ENCODE assay signal across 8 cellular contexts in the genomic region with DNA sequence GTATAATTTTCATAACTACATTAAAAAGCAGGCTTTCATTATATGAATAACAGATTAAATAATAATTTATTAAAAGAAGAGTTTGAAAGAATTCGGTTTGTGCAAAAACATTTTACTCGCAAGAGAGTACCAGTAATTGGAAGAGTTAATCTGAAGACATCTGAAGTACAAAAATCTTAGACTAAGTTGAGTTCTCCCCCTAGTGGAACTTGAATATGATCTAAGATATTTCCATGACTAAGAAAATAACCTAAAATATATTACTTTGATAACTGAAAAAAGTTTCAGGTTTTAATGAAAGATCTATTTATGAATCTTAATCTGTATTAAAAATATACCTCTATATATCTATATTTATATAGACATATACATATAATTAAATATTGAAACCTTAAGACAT.
DNase-seq lines count a peak whose midpoint lies in the region; ATAC-seq and TF ChIP-seq lines count a peak whose summit lies in the region.

No MANE protein-coding gene starts in this region.

- H2BK120ac ChIP-seq in mesendoderm (ENCODE audit: low read depth, low read length): no peak overlapping the region

- no peak overlapping the region for H3K9ac ChIP-seq in mesendoderm (ENCODE audit: low read length)

- no peak overlapping the region for H2AK5ac ChIP-seq in mesendoderm (ENCODE audit: low read length)

- no peaks in the 10 kb centered on the region for H3K36me3 ChIP-seq in GM06990 (ENCODE audit: control insufficient read depth, insufficient read depth, low read length)
- no peaks in the 10 kb centered on the region for H3K36me3 ChIP-seq in mesendoderm (ENCODE audit: control insufficient read depth, insufficient read depth, low read length)

- peak; percentile 28 for TF ChIP-seq CTCF in GM06990 (IDR thresholded peaks at IDR 0.05; ENCODE audit: insufficient read depth, low read length, poor library complexity, severe bottlenecking)

- H3K27me3 Mint-ChIP-seq in activated naive CD8-positive, alpha-beta T cell treated with anti-CD3 and anti-CD28 coated beads for 36 hours: no peaks in the 10 kb centered on the region

- 100% methylated on average over 2 of the region's 2 CpGs for WGBS in mesendoderm (ENCODE audit: extremely low coverage, insufficient coverage, low lambda C conversion rate)

- H3K23ac ChIP-seq in mesendoderm (ENCODE audit: low read length): no peak overlapping the region

- peaks cover 27% of the 10 kb centered on the region for H3K4me1 Mint-ChIP-seq in activated naive CD8-positive, alpha-beta T cell treated with anti-CD3 and anti-CD28 coated beads for 36 hours

- H2BK15ac ChIP-seq in mesendoderm (replicated peaks; ENCODE audit: low read depth): no peak overlapping the region

- no peak for DNase-seq in GM06990 (ENCODE audit: extremely low read depth, insufficient read length)
- peak; percentile 10 for DNase-seq in HPDE6-E6E7 (ENCODE audit: extremely low spot score)
- DNase-seq in activated naive CD8-positive, alpha-beta T cell treated with anti-CD3 and anti-CD28 coated beads for 36 hours: no peak
- peak; percentile 13 for DNase-seq in mesendoderm
- no peak for DNase-seq in KG1 (lab: John Stamatoyannopoulos, UW)
- DNase-seq in NCI-H774 (lab: John Stamatoyannopoulos, UW): no peak
- no peak for DNase-seq in caudate nucleus (lab: John Stamatoyannopoulos, UW)

- H3K4me2 ChIP-seq in mesendoderm (ENCODE audit: low read length): no peak overlapping the region

- no peak overlapping the region for H3K18ac ChIP-seq in mesendoderm (ENCODE audit: low read length)

- H3K56ac ChIP-seq in mesendoderm (ENCODE audit: low read length): no peak overlapping the region

- H3K36me3 Mint-ChIP-seq in activated naive CD8-positive, alpha-beta T cell treated with anti-CD3 and anti-CD28 coated beads for 36 hours: peaks cover 8% of the 10 kb centered on the region

- peak overlapping the region; percentile 44 for H3K27ac Mint-ChIP-seq in activated naive CD8-positive, alpha-beta T cell treated with anti-CD3 and anti-CD28 coated beads for 36 hours

- no peak overlapping the region for H3K4ac ChIP-seq in mesendoderm (ENCODE audit: low read depth, low read length)

- no peaks in the 10 kb centered on the region for H3K79me2 ChIP-seq in mesendoderm (ENCODE audit: control insufficient read depth, insufficient read depth, low read length)

- H3K4me3 ChIP-seq in GM06990 (replicated peaks; ENCODE audit: low read depth, low read length) (no peak overlapping the region), mesendoderm (ENCODE audit: low read length) (no peak overlapping the region)

- H3K27ac ChIP-seq in mesendoderm (ENCODE audit: low read depth, low read length) (no peak overlapping the region), caudate nucleus (ENCODE audit: low read depth, low read length) (no peak overlapping the region)

- no peaks in the 10 kb centered on the region for H3K79me1 ChIP-seq in mesendoderm (ENCODE audit: low read length)

- peaks cover 3% of the 10 kb centered on the region for H3K9me3 Mint-ChIP-seq in activated naive CD8-positive, alpha-beta T cell treated with anti-CD3 and anti-CD28 coated beads for 36 hours

- H2BK5ac ChIP-seq in mesendoderm (ENCODE audit: low read length): no peak overlapping the region

- no peaks in the 10 kb centered on the region for H3K4me1 ChIP-seq in mesendoderm (ENCODE audit: control insufficient read depth, low read depth, low read length)

- ATAC-seq in HG02840 (IDR thresholded peaks at IDR 0.05; ENCODE audit: low FRiP score, unreplicated experiment): no peak

- no peak overlapping the region for H3K4me3 Mint-ChIP-seq in activated naive CD8-positive, alpha-beta T cell treated with anti-CD3 and anti-CD28 coated beads for 36 hours

- H4K5ac ChIP-seq in mesendoderm (ENCODE audit: low read length): no peak overlapping the region

- no peaks in the 10 kb centered on the region for H3K27me3 ChIP-seq in GM06990 (replicated peaks; ENCODE audit: control insufficient read depth, insufficient read depth, low read length)
- no peaks in the 10 kb centered on the region for H3K27me3 ChIP-seq in mesendoderm (ENCODE audit: insufficient read depth, low read length, poor library complexity)

- H4K8ac ChIP-seq in mesendoderm (ENCODE audit: low read depth, low read length): no peak overlapping the region

Comparison
In these comparisons a context has a peak if more than half of its experiments do, and no peak if none do; other contexts are left out.
1. DNase-seq: peak in HPDE6-E6E7 (single experiment) and mesendoderm (single experiment); none in GM06990 (single experiment), activated naive CD8-positive, alpha-beta T cell treated with anti-CD3 and anti-CD28 coated beads for 36 hours (single experiment), KG1 (single experiment), NCI-H774 (single experiment) and caudate nucleus (0 of 61).